In the genomic region with DNA sequence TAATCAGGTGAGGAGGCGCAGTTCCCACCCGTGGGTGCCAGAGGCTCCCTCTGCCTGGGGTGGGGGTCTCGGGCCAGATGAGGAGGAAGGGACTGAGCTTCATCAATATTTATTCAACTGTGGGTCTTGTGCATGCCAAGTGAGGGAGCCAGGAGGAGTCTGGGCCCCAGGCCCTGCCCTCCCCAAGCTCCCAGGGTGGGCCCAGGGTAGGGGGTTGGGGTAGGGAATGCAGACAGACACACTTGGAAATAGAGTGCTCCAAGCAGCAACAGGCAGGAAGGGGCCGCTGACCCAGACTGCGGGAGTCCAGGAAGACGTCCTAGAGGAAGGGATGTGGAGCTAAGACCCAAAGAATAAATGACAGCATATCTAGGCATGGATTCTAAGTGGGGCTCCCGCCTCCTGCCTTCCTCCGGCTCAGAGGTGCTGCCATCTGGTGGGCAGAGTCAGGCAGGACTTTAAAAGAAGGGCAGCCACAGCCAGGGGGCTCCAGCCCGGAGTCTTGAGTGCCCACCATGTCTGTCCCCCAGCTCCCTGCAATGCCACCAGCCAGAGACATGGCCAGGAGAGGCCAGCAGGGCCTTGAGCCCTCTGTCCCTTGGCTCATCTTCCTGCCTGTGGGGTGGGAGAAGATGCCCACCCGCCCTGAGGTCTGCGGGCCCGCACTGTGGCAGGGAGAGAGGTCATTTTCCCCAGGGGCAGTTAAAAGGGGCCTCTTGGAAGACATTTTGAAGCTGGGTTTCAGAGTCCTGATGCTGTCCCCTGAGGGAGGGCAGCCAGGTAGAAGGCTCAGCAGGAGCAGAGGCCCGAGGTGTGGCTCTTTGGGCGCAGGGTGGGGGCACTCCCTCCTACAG, we compare ENCODE assay signal across 8 cellular contexts.
A peak's percentile ranks its signal among the peaks of the same experiment; 100 is the strongest.
DNase-seq lines count a peak whose midpoint lies in the region; ATAC-seq, FAIRE-seq and TF ChIP-seq lines count a peak whose summit lies in the region.

No MANE protein-coding gene starts in this region.

- H3K4me1 ChIP-seq in heart left ventricle = no peaks in the 10 kb centered on the region
- H3K4me1 ChIP-seq in effector memory CD4-positive, alpha-beta T cell (ENCODE audit: control insufficient read depth, insufficient read depth, low read length, poor library complexity, severe bottlenecking) = no peaks in the 10 kb centered on the region

- TF ChIP-seq CTCF in CD4-positive, alpha-beta T cell (IDR thresholded peaks at IDR 0.05) = peak; percentile 53
- peak; percentile 61 to 87 (median 76) for TF ChIP-seq CTCF in heart left ventricle (IDR thresholded peaks at IDR 0.05)

- DNase-seq in CD4-positive, alpha-beta T cell = peak; percentile 13 to 48 (median 32)
- peak; percentile 79 for DNase-seq in HEK293T (ENCODE audit: extremely low spot score)
- DNase-seq in RCC 7860 (ENCODE audit: low spot score) = peak; percentile 7
- peak; percentile 65 for DNase-seq in activated naive CD8-positive, alpha-beta T cell treated with anti-CD3 and anti-CD28 coated beads, Interleukin-2, amount 10 ng/mL, durations not matched to agents 7 days and 5 days
- peak in 4 of 5 donors; percentile 27 to 54 (median 40) for DNase-seq in heart left ventricle
- peak; percentile 6 for DNase-seq in skeletal muscle cell (ENCODE audit: low read depth)
- DNase-seq in GOT3 (lab: John Stamatoyannopoulos, UW) = no peak
- no peak for DNase-seq in effector memory CD4-positive, alpha-beta T cell

- FAIRE-seq in RCC 7860 (lab: Jason Lieb, UNC) = no peak

- CTCF ChIA-PET in CD4-positive, alpha-beta T cell (lab: Charles Lee) = interaction anchor here (0.6 kb wide), 1 partner anchor 922 kb away, joined by 3 read pairs; no protein-coding TSS in a partner anchor
- CTCF ChIA-PET in HEK293T (lab: Yijun Ruan, JAX) = interaction anchor here (0.5 to 1.6 kb wide), 9 partner anchors 9 to 848 kb away, joined by 3 to 7 read pairs (median 3); no protein-coding TSS in a partner anchor

- no peak overlapping the region for H3K27ac Mint-ChIP-seq in CD4-positive, alpha-beta T cell
- no peak overlapping the region for H3K27ac Mint-ChIP-seq in activated naive CD8-positive, alpha-beta T cell treated with anti-CD3 and anti-CD28 coated beads, Interleukin-2, amount 10 ng/mL, durations not matched to agents 7 days and 5 days

- H3K9me3 ChIP-seq in CD4-positive, alpha-beta T cell (ENCODE audit: control insufficient read depth, low read length) = peaks cover 4% of the 10 kb centered on the region
- peaks cover 0 to 6% (median 1%) of the 10 kb centered on the region in 12 donors for H3K9me3 ChIP-seq in heart left ventricle
- peaks cover under 1% of the 10 kb centered on the region for H3K9me3 ChIP-seq in effector memory CD4-positive, alpha-beta T cell (ENCODE audit: control insufficient read depth, low read length)

- 53 to 58% (median 55%) methylated on average over 14 of the region's 14 CpGs for WGBS in heart left ventricle, 4 donors

- intact Hi-C loops in CD4-positive, alpha-beta T cell (cut with DNase I, micrococcal nuclease) = loop anchor here (1.0 to 5.0 kb wide), 4 partner anchors 275 to 362 kb away; no protein-coding TSS in a partner anchor
- intact Hi-C loops in heart left ventricle (cut with DNase I) = loop anchor here (1.0 to 10.0 kb wide), 9 partner anchors 274 to 407 kb away; no protein-coding TSS in a partner anchor

- H3K27me3 ChIP-seq in CD4-positive, alpha-beta T cell (ENCODE audit: control insufficient read depth, insufficient read depth, low read length) = no peaks in the 10 kb centered on the region
- H3K27me3 ChIP-seq in heart left ventricle = no peaks in the 10 kb centered on the region
- H3K27me3 ChIP-seq in effector memory CD4-positive, alpha-beta T cell (replicated peaks; ENCODE audit: control insufficient read depth, insufficient read depth, low read length, poor library complexity, severe bottlenecking) = no peaks in the 10 kb centered on the region

- H3K36me3 Mint-ChIP-seq in CD4-positive, alpha-beta T cell (ENCODE audit: low read depth) = no peaks in the 10 kb centered on the region
- no peaks in the 10 kb centered on the region for H3K36me3 Mint-ChIP-seq in activated naive CD8-positive, alpha-beta T cell treated with anti-CD3 and anti-CD28 coated beads, Interleukin-2, amount 10 ng/mL, durations not matched to agents 7 days and 5 days

- no peaks in the 10 kb centered on the region for H3K9me3 Mint-ChIP-seq in CD4-positive, alpha-beta T cell
- peaks cover 2% of the 10 kb centered on the region for H3K9me3 Mint-ChIP-seq in activated naive CD8-positive, alpha-beta T cell treated with anti-CD3 and anti-CD28 coated beads, Interleukin-2, amount 10 ng/mL, durations not matched to agents 7 days and 5 days

- H3K4me3 ChIP-seq in heart left ventricle (no peak overlapping the region), skeletal muscle cell (ENCODE audit: low read depth, low read length) (no peak overlapping the region)
- H3K4me3 ChIP-seq in effector memory CD4-positive, alpha-beta T cell (ENCODE audit: insufficient read depth, low read depth, low read length, poor library complexity, severe bottlenecking) = no peak overlapping the region

- H3K4me1 Mint-ChIP-seq in CD4-positive, alpha-beta T cell (ENCODE audit: low read depth) = no peaks in the 10 kb centered on the region
- no peaks in the 10 kb centered on the region for H3K4me1 Mint-ChIP-seq in activated naive CD8-positive, alpha-beta T cell treated with anti-CD3 and anti-CD28 coated beads, Interleukin-2, amount 10 ng/mL, durations not matched to agents 7 days and 5 days

- peak; percentile 41 for ATAC-seq in CD4-positive, alpha-beta T cell (ENCODE audit: poor library complexity)
- ATAC-seq in activated naive CD8-positive, alpha-beta T cell treated with anti-CD3 and anti-CD28 coated beads, Interleukin-2, amount 10 ng/mL, durations not matched to agents 7 days and 5 days (ENCODE audit: low read depth) = peak; percentile 42
- peak in 3 of 4 donors; percentile 72 to 74 (median 72) for ATAC-seq in heart left ventricle

- TF ChIP-seq POLR2A in heart left ventricle (IDR thresholded peaks at IDR 0.05) = no peak

- H3K4me3 Mint-ChIP-seq in CD4-positive, alpha-beta T cell = no peak overlapping the region
- no peak overlapping the region for H3K4me3 Mint-ChIP-seq in activated naive CD8-positive, alpha-beta T cell treated with anti-CD3 and anti-CD28 coated beads, Interleukin-2, amount 10 ng/mL, durations not matched to agents 7 days and 5 days

- H3K27ac ChIP-seq in CD4-positive, alpha-beta T cell (ENCODE audit: low read depth, low read length) = no peak overlapping the region
- H3K27ac ChIP-seq in heart left ventricle = no peak overlapping the region
- no peak overlapping the region for H3K27ac ChIP-seq in effector memory CD4-positive, alpha-beta T cell (ENCODE audit: insufficient read depth, low read length, poor library complexity, severe bottlenecking)

- H3K27me3 Mint-ChIP-seq in CD4-positive, alpha-beta T cell = peaks cover 4% of the 10 kb centered on the region
- no peaks in the 10 kb centered on the region for H3K27me3 Mint-ChIP-seq in activated naive CD8-positive, alpha-beta T cell treated with anti-CD3 and anti-CD28 coated beads, Interleukin-2, amount 10 ng/mL, durations not matched to agents 7 days and 5 days

- H3K36me3 ChIP-seq in heart left ventricle = no peaks in the 10 kb centered on the region
- H3K36me3 ChIP-seq in effector memory CD4-positive, alpha-beta T cell (ENCODE audit: control insufficient read depth, insufficient read depth, low read length) = no peaks in the 10 kb centered on the region

- POLR2A ChIA-PET in CD4-positive, alpha-beta T cell (lab: Charles Lee) = no interaction called here
- POLR2A ChIA-PET in HEK293T (lab: Yijun Ruan, JAX) = no interaction called here
- POLR2A ChIA-PET in activated naive CD8-positive, alpha-beta T cell treated with anti-CD3 and anti-CD28 coated beads, Interleukin-2, amount 10 ng/mL, durations not matched to agents 7 days and 5 days (lab: Charles Lee) = interaction anchor here (0.5 kb wide), 1 partner anchor 214 kb away, joined by 5 read pairs; no protein-coding TSS in a partner anchor

TF ChIP-seq in HEK293T, 16 proteins besides CTCF, POLR2A, EP300 and RAD21:
- TF ChIP-seq BHLHE40 (IDR thresholded peaks at IDR 0.05; ENCODE audit: borderline replicate concordance) (no peak), SP1 (IDR thresholded peaks at IDR 0.05) (no peak), TARDBP (IDR thresholded peaks at IDR 0.05) (no peak), L3MBTL2 (conservative IDR thresholded peaks at IDR 0.05) (no peak), SUZ12 (IDR thresholded peaks at IDR 0.05) (no peak), HDGF (IDR thresholded peaks at IDR 0.05; ENCODE audit: borderline replicate concordance) (no peak), CTBP1 (IDR thresholded peaks at IDR 0.05; ENCODE audit: borderline replicate concordance) (no peak), FOXK2 (IDR thresholded peaks at IDR 0.05) (no peak), FOXM1 (IDR thresholded peaks at IDR 0.05; ENCODE audit: borderline replicate concordance) (no peak), ZNF384 (IDR thresholded peaks at IDR 0.05) (no peak), ARNT (IDR thresholded peaks at IDR 0.05) (no peak), FOXA1 (IDR thresholded peaks at IDR 0.05) (no peak)
- TF ChIP-seq, protein P1, sequence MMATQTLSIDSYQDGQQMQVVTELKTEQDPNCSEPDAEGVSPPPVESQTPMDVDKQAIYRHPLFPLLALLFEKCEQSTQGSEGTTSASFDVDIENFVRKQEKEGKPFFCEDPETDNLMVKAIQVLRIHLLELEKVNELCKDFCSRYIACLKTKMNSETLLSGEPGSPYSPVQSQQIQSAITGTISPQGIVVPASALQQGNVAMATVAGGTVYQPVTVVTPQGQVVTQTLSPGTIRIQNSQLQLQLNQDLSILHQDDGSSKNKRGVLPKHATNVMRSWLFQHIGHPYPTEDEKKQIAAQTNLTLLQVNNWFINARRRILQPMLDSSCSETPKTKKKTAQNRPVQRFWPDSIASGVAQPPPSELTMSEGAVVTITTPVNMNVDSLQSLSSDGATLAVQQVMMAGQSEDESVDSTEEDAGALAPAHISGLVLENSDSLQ (IDR thresholded peaks at IDR 0.05) = no peak

Comparison
In these comparisons a context has a peak if more than half of its experiments do, and no peak if none do; other contexts are left out.
1. DNase-seq: peak in CD4-positive, alpha-beta T cell (10 of 10), HEK293T (single experiment), RCC 7860 (single experiment), activated naive CD8-positive, alpha-beta T cell treated with anti-CD3 and anti-CD28 coated beads, Interleukin-2, amount 10 ng/mL, durations not matched to agents 7 days and 5 days (single experiment), heart left ventricle (4 of 5) and skeletal muscle cell (single experiment); none in GOT3 (single experiment) and effector memory CD4-positive, alpha-beta T cell (0 of 3).
2. Peak in every context shown above with its lines, with median percentiles within 50 percentile points of each other: ATAC-seq.